In genomic region chr21:41025057-41025390, GRCh38 we compare ENCODE assay signal across 22 cellular contexts.
DNase-seq lines count a peak whose midpoint lies in the region; ATAC-seq and TF ChIP-seq lines count a peak whose summit lies in the region.
"Had no signal": no experiment of that assay in that cellular context is flagged by ENCODE, and none has a peak within 500 bp of the region (broad histone marks: within the 10 kb centered on the region; RNA-seq: fewer than 3 reads in every experiment).

No MANE protein-coding gene starts in this region.

- ATAC-seq in GM19023 (IDR thresholded peaks at IDR 0.05; ENCODE audit: unreplicated experiment) = no peak
- no peak for ATAC-seq in activated naive CD8-positive, alpha-beta T cell treated with anti-CD3 and anti-CD28 coated beads, Interleukin-2, amount 50 U/mL, for 24 hours
- ATAC-seq: A549, Panc1 had no signal

- TF ChIP-seq CTCF in neural crest cell (conservative IDR thresholded peaks at IDR 0.05) = no peak

- no peak overlapping the region for H3K27ac ChIP-seq in BLaER1
- H3K27ac ChIP-seq: A549 had no signal

- H3K9me3 ChIP-seq in BLaER1 = no peaks in the 10 kb centered on the region
- H3K9me3 ChIP-seq in endocrine pancreas (ENCODE audit: control insufficient read depth, low read length) = no peaks in the 10 kb centered on the region
- H3K9me3 ChIP-seq: A549, SK-N-SH had no signal

- H3K9me3 Mint-ChIP-seq in neural crest cell = peaks cover 5% of the 10 kb centered on the region
- no peaks in the 10 kb centered on the region for H3K9me3 Mint-ChIP-seq in activated naive CD8-positive, alpha-beta T cell treated with anti-CD3 and anti-CD28 coated beads, Interleukin-2, amount 50 U/mL, for 24 hours

- H3K4me1 Mint-ChIP-seq in neural crest cell = peaks cover 23% of the 10 kb centered on the region
- H3K4me1 Mint-ChIP-seq in activated naive CD8-positive, alpha-beta T cell treated with anti-CD3 and anti-CD28 coated beads, Interleukin-2, amount 50 U/mL, for 24 hours = no peaks in the 10 kb centered on the region
- H3K4me1 Mint-ChIP-seq: B cell, IgD-negative memory B cell had no signal

- H3K9ac ChIP-seq in BLaER1 = no peak overlapping the region
- H3K9ac ChIP-seq in endocrine pancreas (ENCODE audit: control insufficient read depth, insufficient read depth, low read length) = no peak overlapping the region
- H3K9ac ChIP-seq: SK-N-SH had no signal

- peaks cover 11% of the 10 kb centered on the region for H3K27me3 Mint-ChIP-seq in neural crest cell (ENCODE audit: low read depth)
- H3K27me3 Mint-ChIP-seq in activated naive CD8-positive, alpha-beta T cell treated with anti-CD3 and anti-CD28 coated beads, Interleukin-2, amount 50 U/mL, for 24 hours = no peaks in the 10 kb centered on the region
- H3K27me3 Mint-ChIP-seq: B cell had no signal

- H3K4me1 ChIP-seq in BLaER1 = peaks cover 7% of the 10 kb centered on the region
- H3K4me1 ChIP-seq in endocrine pancreas (ENCODE audit: control insufficient read depth, insufficient read depth, low read length) = no peaks in the 10 kb centered on the region
- H3K4me1 ChIP-seq: A549 had no signal

- no peak overlapping the region for H3K4me3 ChIP-seq in BLaER1
- peak overlapping the region; percentile 52 for H3K4me3 ChIP-seq in endocrine pancreas (ENCODE audit: control insufficient read depth, insufficient read depth, low read length)
- H3K4me3 ChIP-seq: A549 had no signal

- H3K4me2 ChIP-seq in BLaER1 = peak overlapping the region; percentile 39
- H3K4me2 ChIP-seq: A549, SK-N-SH had no signal

- DNase-seq in NCI-H2227 treated with DMSO at 0.1 percent for 48 hours (lab: John Stamatoyannopoulos, UW) = peak; percentile 54
- no peak for DNase-seq in neural crest cell (ENCODE audit: low read depth, low spot score)
- DNase-seq in ecto neural progenitor cell (ENCODE audit: low spot score) = no peak
- no peak for DNase-seq in epidermal melanocyte (ENCODE audit: insufficient read length, low spot score)
- DNase-seq in activated naive CD8-positive, alpha-beta T cell treated with anti-CD3 and anti-CD28 coated beads, Interleukin-2, amount 50 U/mL, for 24 hours = no peak
- DNase-seq: EL; GF-D8; GOT3; NCI-H1694; NCI-H2081; NCI-H446 treated with DMSO at 0.1 percent for 48 hours; NCI-H526 treated with DMSO at 0.1 percent for 48 hours; NK-92 treated with Interleukin-12 subunit alpha and Interleukin-12 subunit beta, amount 100 ng/mL, for 24 hours; SIG-M5; SK-N-SH had no signal

- no peaks in the 10 kb centered on the region for H3K27me3 ChIP-seq in BLaER1
- H3K27me3 ChIP-seq in endocrine pancreas (ENCODE audit: control insufficient read depth, insufficient read depth, low read length) = no peaks in the 10 kb centered on the region

- no peaks in the 10 kb centered on the region for H4K20me1 ChIP-seq in BLaER1

- peak overlapping the region; percentile 79 for H3K27ac Mint-ChIP-seq in neural crest cell (ENCODE audit: unreplicated experiment)
- H3K27ac Mint-ChIP-seq in activated naive CD8-positive, alpha-beta T cell treated with anti-CD3 and anti-CD28 coated beads, Interleukin-2, amount 50 U/mL, for 24 hours = no peak overlapping the region
- H3K27ac Mint-ChIP-seq: B cell, IgD-negative memory B cell had no signal

- H3K4me3 Mint-ChIP-seq in neural crest cell = no peak overlapping the region
- no peak overlapping the region for H3K4me3 Mint-ChIP-seq in activated naive CD8-positive, alpha-beta T cell treated with anti-CD3 and anti-CD28 coated beads, Interleukin-2, amount 50 U/mL, for 24 hours
- H3K4me3 Mint-ChIP-seq: B cell, IgD-negative memory B cell had no signal

- no peaks in the 10 kb centered on the region for H3K36me3 ChIP-seq in BLaER1
- H3K36me3 ChIP-seq in endocrine pancreas (ENCODE audit: control insufficient read depth, insufficient read depth, low read length) = no peaks in the 10 kb centered on the region

- no peaks in the 10 kb centered on the region for H3K36me3 Mint-ChIP-seq in neural crest cell (ENCODE audit: low read depth)
- H3K36me3 Mint-ChIP-seq in activated naive CD8-positive, alpha-beta T cell treated with anti-CD3 and anti-CD28 coated beads, Interleukin-2, amount 50 U/mL, for 24 hours (ENCODE audit: low read depth) = no peaks in the 10 kb centered on the region
